In genomic region chr11:69385466-69385820, GRCh38 we compare ENCODE assay signal across 18 cellular contexts.
"Had no signal": no experiment of that assay in that cellular context is flagged by ENCODE, and none has a peak within 500 bp of the region (broad histone marks: within the 10 kb centered on the region; RNA-seq: fewer than 3 reads in every experiment).

No MANE protein-coding gene starts in this region.

- H3K27me3 Mint-ChIP-seq: activated CD8-positive, alpha-beta T cell treated with anti-CD3 and anti-CD28 coated beads for 36 hours; activated naive CD8-positive, alpha-beta T cell; naive B cell had no signal

- H3K27ac ChIP-seq: body of pancreas, gastrocnemius medialis, pancreas, SJCRH30, thyroid gland, WERI-Rb-1 had no signal

- H3K27me3 ChIP-seq: body of pancreas, gastrocnemius medialis, pancreas, SJCRH30, thyroid gland had no signal

- H3K4me3 ChIP-seq: body of pancreas, gastrocnemius medialis, pancreas, SJCRH30, thyroid gland had no signal

- H3K4me3 Mint-ChIP-seq: activated CD8-positive, alpha-beta T cell treated with anti-CD3 and anti-CD28 coated beads for 36 hours; activated naive CD8-positive, alpha-beta T cell; naive B cell; stimulated activated naive B cell treated with anti-CD40 and anti-IgM and Interleukin-4, amounts not matched to agents 10 μg/mL and 1 μg/mL and 100 μg/mL, for 72 hours had no signal

- H3K36me3 ChIP-seq: gastrocnemius medialis, pancreas, SJCRH30, thyroid gland, WERI-Rb-1 had no signal

- DNase-seq: activated CD4-positive, alpha-beta T cell treated with anti-CD3 and anti-CD28 coated beads for 48 hours; activated CD8-positive, alpha-beta T cell treated with anti-CD3 and anti-CD28 coated beads for 36 hours; activated gamma-delta T cell; activated T-cell treated with anti-CD3 and anti-CD28 coated beads, Interleukin-2, amount 50 U/mL, for 48 hours; amygdala; body of pancreas; caudate nucleus; gastrocnemius medialis; kidney glomerular epithelial cell; left ventricle myocardium superior; naive B cell; SJCRH30; stimulated activated naive B cell treated with anti-CD40 and anti-IgM and Interleukin-4, amounts not matched to agents 10 μg/mL and 1 μg/mL and 100 μg/mL, for 72 hours; T-helper 2 cell; thyroid gland; WERI-Rb-1 had no signal

- H3K27ac Mint-ChIP-seq: activated CD8-positive, alpha-beta T cell treated with anti-CD3 and anti-CD28 coated beads for 36 hours; activated naive CD8-positive, alpha-beta T cell; stimulated activated naive B cell treated with anti-CD40 and anti-IgM and Interleukin-4, amounts not matched to agents 10 μg/mL and 1 μg/mL and 100 μg/mL, for 72 hours had no signal

- H3K4me1 Mint-ChIP-seq: naive B cell; stimulated activated naive B cell treated with anti-CD40 and anti-IgM and Interleukin-4, amounts not matched to agents 10 μg/mL and 1 μg/mL and 100 μg/mL, for 72 hours had no signal

- H3K4me1 ChIP-seq: body of pancreas, gastrocnemius medialis, pancreas, thyroid gland had no signal

- H3K9me3 ChIP-seq: pancreas, thyroid gland had no signal
